ENCODE assay signal across 34 cellular contexts in genomic region chr21:34266322-34266721, GRCh38.
"Had no signal": no experiment of that assay in that cellular context is flagged by ENCODE, and none has a peak within 500 bp of the region (broad histone marks: within the 10 kb centered on the region; RNA-seq: fewer than 3 reads in every experiment).

No MANE protein-coding gene starts in this region.

- H3K4me1 Mint-ChIP-seq: activated B cell treated with CpG ODN at 0.5 μM for 24 hours; activated CD4-positive, alpha-beta T cell treated with anti-CD3 and anti-CD28 coated beads, Interleukin-2, amount 10 ng/mL, durations not matched to agents 24 days and 14 days; activated naive CD4-positive, alpha-beta T cell treated with anti-CD3 and anti-CD28 coated beads, Interleukin-2, amount 10 ng/mL, durations not matched to agents 7 days and 5 days; activated naive CD4-positive, alpha-beta T cell treated with anti-CD3 and anti-CD28 coated beads, Interleukin-2, amount 50 U/mL, for 24 hours; activated naive CD8-positive, alpha-beta T cell treated with anti-CD3 and anti-CD28 coated beads, Interleukin-2, amount 10 ng/mL, durations not matched to agents 7 days and 5 days; activated naive CD8-positive, alpha-beta T cell treated with anti-CD3 and anti-CD28 coated beads, Interleukin-2, amount 50 U/mL, for 24 hours; central memory CD8-positive, alpha-beta T cell had no signal

- DNase-seq: activated B cell treated with CpG ODN at 0.5 μM for 24 hours; activated CD4-positive, alpha-beta memory T cell treated with anti-CD3 and anti-CD28 coated beads for 36 hours; activated CD4-positive, alpha-beta T cell treated with anti-CD3 and anti-CD28 coated beads for 4 hours; activated CD4-positive, alpha-beta T cell treated with anti-CD3 and anti-CD28 coated beads, Interleukin-2, amount 10 ng/mL, durations not matched to agents 24 days and 14 days; activated CD4-positive, alpha-beta T cell treated with anti-CD3 and anti-CD28 coated beads, Interleukin-2, amount 50 U/mL, for 1 hour; activated CD4-positive, alpha-beta T cell treated with anti-CD3 and anti-CD28 coated beads, Interleukin-2, amount 50 U/mL, for 4 hours; activated CD4-positive, CD25-positive, alpha-beta regulatory T cell treated with anti-CD3 and anti-CD28 coated beads, Interleukin-2, amount 50 U/mL, for 72 hours; activated CD8-positive, alpha-beta memory T cell treated with anti-CD3 and anti-CD28 coated beads, Interleukin-2, amount 50 U/mL, for 4 hours; activated CD8-positive, alpha-beta T cell treated with anti-CD3 and anti-CD28 coated beads for 36 hours; activated effector memory CD4-positive, alpha-beta T cell treated with Interleukin-2 at 50 U/mL for 16 hours; activated gamma-delta T cell; activated naive CD4-positive, alpha-beta T cell treated with anti-CD3 and anti-CD28 coated beads, Interleukin-2, amount 10 ng/mL, durations not matched to agents 7 days and 5 days; activated naive CD4-positive, alpha-beta T cell treated with Interleukin-2 at 50 U/mL for 16 hours; activated naive CD8-positive, alpha-beta T cell treated with anti-CD3 and anti-CD28 coated beads, Interleukin-2, amount 10 ng/mL, durations not matched to agents 7 days and 5 days; activated naive CD8-positive, alpha-beta T cell treated with anti-CD3 and anti-CD28 coated beads, Interleukin-2, amount 50 U/mL, for 24 hours; activated T-cell treated with anti-CD3 and anti-CD28 coated beads, Interleukin-2, amount 50 U/mL, for 24 hours; activated T-cell treated with anti-CD3 and anti-CD28 coated beads, Interleukin-2, amount 50 U/mL, for 48 hours; adrenal gland; amniotic stem cell; caudate nucleus; cerebellar nuclear complex; T-helper 1 cell; T-helper 2 cell; T-helper 9 cell had no signal

- H3K27me3 Mint-ChIP-seq: activated B cell treated with CpG ODN at 0.5 μM for 24 hours; activated CD4-positive, alpha-beta memory T cell treated with anti-CD3 and anti-CD28 coated beads for 36 hours; activated naive CD4-positive, alpha-beta T cell treated with anti-CD3 and anti-CD28 coated beads, Interleukin-2, amount 10 ng/mL, durations not matched to agents 7 days and 5 days; activated naive CD4-positive, alpha-beta T cell treated with anti-CD3 and anti-CD28 coated beads, Interleukin-2, amount 50 U/mL, for 24 hours; activated naive CD8-positive, alpha-beta T cell; activated naive CD8-positive, alpha-beta T cell treated with anti-CD3 and anti-CD28 coated beads, Interleukin-2, amount 10 ng/mL, durations not matched to agents 7 days and 5 days; activated T-cell treated with anti-CD3 and anti-CD28 coated beads, Interleukin-2, amount 50 U/mL, for 24 hours; brain had no signal

- H3K36me3 ChIP-seq: adrenal gland, ascending aorta, cardiac muscle cell had no signal

- ATAC-seq: activated CD8-positive, alpha-beta T cell treated with anti-CD3 and anti-CD28 coated beads for 36 hours; activated naive CD8-positive, alpha-beta T cell treated with anti-CD3 and anti-CD28 coated beads, Interleukin-2, amount 50 U/mL, for 24 hours had no signal

- H3K36me3 Mint-ChIP-seq: activated naive CD4-positive, alpha-beta T cell treated with anti-CD3 and anti-CD28 coated beads, Interleukin-2, amount 10 ng/mL, durations not matched to agents 7 days and 5 days; brain had no signal

- H3K4me3 Mint-ChIP-seq: activated B cell treated with CpG ODN at 0.5 μM for 24 hours; activated CD4-positive, alpha-beta memory T cell treated with anti-CD3 and anti-CD28 coated beads for 36 hours; activated CD4-positive, alpha-beta T cell treated with anti-CD3 and anti-CD28 coated beads, Interleukin-2, amount 10 ng/mL, durations not matched to agents 24 days and 14 days; activated CD8-positive, alpha-beta T cell treated with anti-CD3 and anti-CD28 coated beads for 36 hours; activated naive CD4-positive, alpha-beta T cell treated with anti-CD3 and anti-CD28 coated beads, Interleukin-2, amount 10 ng/mL, durations not matched to agents 7 days and 5 days; activated naive CD4-positive, alpha-beta T cell treated with anti-CD3 and anti-CD28 coated beads, Interleukin-2, amount 50 U/mL, for 24 hours; activated naive CD8-positive, alpha-beta T cell; activated naive CD8-positive, alpha-beta T cell treated with anti-CD3 and anti-CD28 coated beads, Interleukin-2, amount 10 ng/mL, durations not matched to agents 7 days and 5 days; activated naive CD8-positive, alpha-beta T cell treated with anti-CD3 and anti-CD28 coated beads, Interleukin-2, amount 50 U/mL, for 24 hours; activated T-cell treated with anti-CD3 and anti-CD28 coated beads, Interleukin-2, amount 50 U/mL, for 24 hours; brain; central memory CD8-positive, alpha-beta T cell; T-helper 1 cell treated with Interleukin-12 subunit alpha and Interleukin-12 subunit beta and Interleukin-4 antibody, amounts not matched to agents 30 μg/mL and 1 μg/mL, for 36 hours; T-helper 2 cell treated with Interferon-gamma antibody and Interleukin-4, amounts not matched to agents 5 μg/mL and 100 μg/mL, for 36 hours had no signal

- H3K4me3 ChIP-seq: adrenal gland, ascending aorta, cardiac muscle cell had no signal

- H3K27me3 ChIP-seq: adrenal gland, ascending aorta, cardiac muscle cell had no signal

- H3K4me1 ChIP-seq: adrenal gland had no signal

- H3K27ac ChIP-seq: adrenal gland, ascending aorta, cardiac muscle cell, VCaP had no signal

- H3K9me3 ChIP-seq: adrenal gland, ascending aorta had no signal

- H3K27ac Mint-ChIP-seq: activated B cell treated with CpG ODN at 0.5 μM for 24 hours; activated CD4-positive, alpha-beta memory T cell treated with anti-CD3 and anti-CD28 coated beads for 36 hours; activated CD4-positive, alpha-beta T cell treated with anti-CD3 and anti-CD28 coated beads, Interleukin-2, amount 10 ng/mL, durations not matched to agents 24 days and 14 days; activated CD8-positive, alpha-beta T cell treated with anti-CD3 and anti-CD28 coated beads for 36 hours; activated naive CD4-positive, alpha-beta T cell treated with anti-CD3 and anti-CD28 coated beads, Interleukin-2, amount 10 ng/mL, durations not matched to agents 7 days and 5 days; activated naive CD4-positive, alpha-beta T cell treated with anti-CD3 and anti-CD28 coated beads, Interleukin-2, amount 50 U/mL, for 24 hours; activated naive CD8-positive, alpha-beta T cell; activated naive CD8-positive, alpha-beta T cell treated with anti-CD3 and anti-CD28 coated beads, Interleukin-2, amount 10 ng/mL, durations not matched to agents 7 days and 5 days; activated naive CD8-positive, alpha-beta T cell treated with anti-CD3 and anti-CD28 coated beads, Interleukin-2, amount 50 U/mL, for 24 hours; activated T-cell treated with anti-CD3 and anti-CD28 coated beads, Interleukin-2, amount 50 U/mL, for 24 hours; activated T-helper 2 cell treated with anti-CD3 and anti-CD28 coated beads, Interferon-gamma antibody, Interleukin-2, Interleukin-4, amounts not matched to agents 10 μg/mL and 5 μg/mL and 100 μg/mL, durations not matched to agents 14 hours and 24 hours and 36 hours; T-helper 1 cell treated with Interleukin-12 subunit alpha and Interleukin-12 subunit beta and Interleukin-4 antibody, amounts not matched to agents 30 μg/mL and 1 μg/mL, for 36 hours; T-helper 2 cell treated with Interferon-gamma antibody and Interleukin-4, amounts not matched to agents 5 μg/mL and 100 μg/mL, for 36 hours had no signal
